ENCODE assay signal across 8 cellular contexts in the genomic region with DNA sequence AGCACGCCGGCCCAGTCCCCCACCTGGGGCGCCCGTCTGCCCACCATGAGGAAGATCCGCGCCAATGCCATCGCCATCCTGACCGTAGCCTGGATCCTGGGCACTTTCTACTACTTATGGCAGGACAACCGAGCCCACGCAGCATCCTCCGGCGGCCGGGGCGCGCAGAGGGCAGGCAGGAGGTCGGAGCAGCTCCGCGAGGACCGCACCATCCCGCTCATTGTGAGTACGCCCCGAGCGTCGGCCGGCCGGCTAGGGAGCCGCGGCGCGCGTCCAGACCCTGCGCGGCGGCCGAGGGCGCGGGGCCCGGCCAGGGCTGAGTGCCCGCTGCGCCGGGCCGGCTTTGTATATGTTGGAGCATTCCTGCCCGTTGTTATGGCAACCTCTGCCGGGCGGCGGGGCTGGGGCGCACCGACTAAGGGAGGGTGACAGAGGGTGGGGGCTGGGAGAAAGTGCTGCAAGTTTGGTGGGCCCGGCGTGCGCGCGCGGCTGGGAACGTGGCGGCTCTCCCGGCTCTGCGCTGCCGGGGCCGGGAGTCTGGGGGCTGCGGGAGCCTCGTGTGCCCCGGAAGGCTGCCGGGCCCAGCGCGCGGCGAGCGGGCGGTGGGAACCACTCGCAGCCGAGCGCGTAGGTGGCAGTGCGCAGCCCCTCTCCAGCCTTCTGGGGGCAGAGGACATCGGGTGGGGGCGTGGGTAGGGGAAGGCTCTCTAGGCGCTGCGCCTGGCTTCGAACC. TPM values are rescaled to one million over a fixed set of nuclear protein-coding genes. Genes with fewer than 3 reads are reported as not detected.
A peak's percentile ranks its signal among the peaks of the same experiment; 100 is the strongest.
DNase-seq lines count a peak whose midpoint lies in the region; ATAC-seq, FAIRE-seq and TF ChIP-seq lines count a peak whose summit lies in the region.

No MANE protein-coding gene starts in this region.

- H3K27me3 ChIP-seq in HAP-1 (ENCODE audit: low read depth), result peaks cover 48% of the 10 kb centered on the region
- H3K27me3 ChIP-seq in astrocyte (ENCODE audit: insufficient read depth, low read length), result peaks cover 18% of the 10 kb centered on the region
- peaks cover 82% of the 10 kb centered on the region for H3K27me3 ChIP-seq in keratinocyte (ENCODE audit: control insufficient read depth, extremely low read depth, insufficient read depth, low read length)

- peaks cover 2% of the 10 kb centered on the region for H3K4me1 Mint-ChIP-seq in astrocyte (ENCODE audit: low read depth, unreplicated experiment)
- H3K4me1 Mint-ChIP-seq in stimulated activated naive CD8-positive, alpha-beta T cell treated with anti-CD3 and anti-CD28 coated beads, Interleukin-15, amount 100 ng/mL, for 72 hours, result peaks cover 8% of the 10 kb centered on the region

- FAIRE-seq in astrocyte (lab: Jason Lieb, UNC) (no peak), keratinocyte (lab: Jason Lieb, UNC) (no peak)

- no peak overlapping the region for H3K27ac ChIP-seq in astrocyte (ENCODE audit: low read depth, low read length)
- H3K27ac ChIP-seq in keratinocyte (ENCODE audit: control insufficient read depth, insufficient read depth, low read length), result no peak overlapping the region

- TF ChIP-seq CTCF in AG10803 (conservative IDR thresholded peaks at IDR 0.05; ENCODE audit: low read length) (no peak), astrocyte (IDR thresholded peaks at IDR 0.05; ENCODE audit: insufficient read depth, low read depth, low read length) (no peak), keratinocyte (optimal IDR thresholded peaks at IDR 0.05 in 1 of 3, IDR thresholded peaks at IDR 0.05 in 1 of 3, conservative IDR thresholded peaks at IDR 0.05 in 1 of 3; ENCODE audit: extremely low read depth in 1 of 3, insufficient read depth in 2 of 3, low read length in 3 of 3) (no peak)

- no peak overlapping the region for H3K27ac Mint-ChIP-seq in astrocyte (ENCODE audit: unreplicated experiment)
- no peak overlapping the region for H3K27ac Mint-ChIP-seq in stimulated activated naive CD8-positive, alpha-beta T cell treated with anti-CD3 and anti-CD28 coated beads, Interleukin-15, amount 100 ng/mL, for 72 hours

- H3K79me2 ChIP-seq in astrocyte (ENCODE audit: insufficient read depth, low read length) (no peaks in the 10 kb centered on the region), keratinocyte (ENCODE audit: control insufficient read depth, insufficient read depth, low read length) (no peaks in the 10 kb centered on the region)

- H3K9me1 ChIP-seq in keratinocyte (ENCODE audit: control insufficient read depth, extremely low read depth, insufficient read depth, low read length), result no peaks in the 10 kb centered on the region

- no peaks in the 10 kb centered on the region for H3K9me3 Mint-ChIP-seq in astrocyte (ENCODE audit: unreplicated experiment)
- H3K9me3 Mint-ChIP-seq in stimulated activated naive CD8-positive, alpha-beta T cell treated with anti-CD3 and anti-CD28 coated beads, Interleukin-15, amount 100 ng/mL, for 72 hours, result no peaks in the 10 kb centered on the region

- H3K9me3 ChIP-seq in HAP-1, result no peaks in the 10 kb centered on the region
- no peaks in the 10 kb centered on the region for H3K9me3 ChIP-seq in astrocyte (ENCODE audit: insufficient read depth, low read depth, low read length)
- no peaks in the 10 kb centered on the region for H3K9me3 ChIP-seq in keratinocyte (ENCODE audit: control insufficient read depth, low read depth, low read length)

- DNase-seq in AG10803 (ENCODE audit: low read depth) (no peak), HAP-1 (ENCODE audit: low spot score in 2 of 2) (peak; percentile 8 to 69), astrocyte (ENCODE audit: low read depth) (peak; percentile 8), keratinocyte (ENCODE audit: low read depth, low spot score) (no peak)
- peak; percentile 9 to 12 for DNase-seq in stimulated activated naive CD8-positive, alpha-beta T cell treated with anti-CD3 and anti-CD28 coated beads, Interleukin-15, amount 100 ng/mL, for 72 hours

- peak; percentile 34 for ATAC-seq in stimulated activated naive CD8-positive, alpha-beta T cell treated with anti-CD3 and anti-CD28 coated beads, Interleukin-15, amount 100 ng/mL, for 72 hours
- ATAC-seq in GM19351 (IDR thresholded peaks at IDR 0.05; ENCODE audit: unreplicated experiment) (no peak), HG02885 (IDR thresholded peaks at IDR 0.05; ENCODE audit: poor library complexity, unreplicated experiment) (no peak), GM19452 (IDR thresholded peaks at IDR 0.05; ENCODE audit: unreplicated experiment) (no peak)

- H3K4me3 ChIP-seq in AG10803 (ENCODE audit: low read length) (peak overlapping the region; percentile 64), HAP-1 (peak overlapping the region; percentile 39), astrocyte (ENCODE audit: insufficient read depth, low read depth, low read length) (peak overlapping the region; percentile 66), keratinocyte (ENCODE audit: control insufficient read depth in 2 of 3, extremely low read depth in 1 of 3, insufficient read depth in 2 of 3, low read depth in 1 of 3, low read length in 3 of 3) (peak overlapping the region; percentile 10 to 46 (median 46))

- peaks cover 10% of the 10 kb centered on the region for H4K20me1 ChIP-seq in astrocyte (ENCODE audit: insufficient read depth, low read length)
- H4K20me1 ChIP-seq in keratinocyte (ENCODE audit: control insufficient read depth, extremely low read depth, insufficient read depth, low read length), result no peaks in the 10 kb centered on the region

- H3K4me2 ChIP-seq in astrocyte (ENCODE audit: low read length), result peak overlapping the region; percentile 93
- H3K4me2 ChIP-seq in keratinocyte (ENCODE audit: control insufficient read depth, extremely low read depth, insufficient read depth, low read depth, low read length), result peak overlapping the region; percentile 69

- peaks cover 4% of the 10 kb centered on the region for H3K36me3 Mint-ChIP-seq in astrocyte (ENCODE audit: low read depth, unreplicated experiment)

- dilution Hi-C loops in keratinocyte (cut with MboI; ENCODE audit: extremely low pct_ligation_motif_present, low sequenced_read_pairs), result no loop called here

- peak overlapping the region; percentile 78 for H3K4me3 Mint-ChIP-seq in astrocyte (ENCODE audit: unreplicated experiment)
- H3K4me3 Mint-ChIP-seq in stimulated activated naive CD8-positive, alpha-beta T cell treated with anti-CD3 and anti-CD28 coated beads, Interleukin-15, amount 100 ng/mL, for 72 hours, result peak overlapping the region; percentile 85 to 96

- H3K4me1 ChIP-seq in HAP-1, result no peaks in the 10 kb centered on the region
- H3K4me1 ChIP-seq in astrocyte (ENCODE audit: insufficient read depth, low read length), result peaks cover 24% of the 10 kb centered on the region
- H3K4me1 ChIP-seq in keratinocyte (ENCODE audit: control insufficient read depth, extremely low read depth, insufficient read depth, low read length), result peaks cover 3% of the 10 kb centered on the region

- no peaks in the 10 kb centered on the region for H3K36me3 ChIP-seq in HAP-1 (replicated peaks)
- H3K36me3 ChIP-seq in astrocyte (ENCODE audit: insufficient read depth, low read length), result no peaks in the 10 kb centered on the region
- no peaks in the 10 kb centered on the region for H3K36me3 ChIP-seq in keratinocyte (ENCODE audit: control insufficient read depth in 2 of 2, extremely low read depth in 1 of 2, insufficient read depth in 2 of 2, low read length in 2 of 2)

- in situ Hi-C loops in HAP-1 (cut with MboI; ENCODE audit: low sequenced_read_pairs), result no loop called here

- peak overlapping the region; percentile 75 for H2AFZ ChIP-seq in astrocyte (ENCODE audit: low read depth, low read length)
- H2AFZ ChIP-seq in keratinocyte (ENCODE audit: control insufficient read depth, low read length), result no peak overlapping the region

- H3K27me3 Mint-ChIP-seq in astrocyte (ENCODE audit: low read depth, unreplicated experiment), result peaks cover 41% of the 10 kb centered on the region
- H3K27me3 Mint-ChIP-seq in stimulated activated naive CD8-positive, alpha-beta T cell treated with anti-CD3 and anti-CD28 coated beads, Interleukin-15, amount 100 ng/mL, for 72 hours, result peaks cover 74% of the 10 kb centered on the region

- H3K9ac ChIP-seq in astrocyte (ENCODE audit: low read length) (peak overlapping the region; percentile 35), keratinocyte (ENCODE audit: control insufficient read depth, extremely low read depth, insufficient read depth, low read length) (no peak overlapping the region)

RNA-seq across cellular contexts. Expression of a gene that starts 0.5 kb away (rescaled TPM):
- 6.2 and 6.3 TPM in 2 replicates for total RNA-seq in astrocyte
- polyA plus RNA-seq in keratinocyte, result 0.04 TPM in 1 of 3 replicates, not detected in the others
- polyA plus RNA-seq in keratinocyte (2011; ENCODE audit: low read depth), result not detected
- not detected in 2 replicates for polyA plus RNA-seq in keratinocyte (2011; cell fraction: cytosol; rRNA removed)
- 0.04 TPM in 1 of 2 replicates, not detected in the other for polyA plus RNA-seq in keratinocyte (2011; cell fraction: nucleus; rRNA removed)
- 0.03 TPM in 1 of 2 replicates, not detected in the other for polyA plus RNA-seq in keratinocyte (2012; ENCODE audit: low replicate concordance)
- not detected in 3 replicates for polyA minus RNA-seq in keratinocyte
- not detected for polyA minus RNA-seq in keratinocyte (2011; cell fraction: cytosol; rRNA and poly(A)+ RNA removed)
- polyA minus RNA-seq in keratinocyte (2011; cell fraction: nucleus; rRNA and poly(A)+ RNA removed), result not detected in 2 replicates

Comparison
In these comparisons a context has a peak if more than half of its experiments do, and no peak if none do; other contexts are left out.
1. DNase-seq: peak in HAP-1 (2 of 2), astrocyte (single experiment) and stimulated activated naive CD8-positive, alpha-beta T cell treated with anti-CD3 and anti-CD28 coated beads, Interleukin-15, amount 100 ng/mL, for 72 hours (2 of 2); none in AG10803 (single experiment) and keratinocyte (single experiment).
2. Peak in every context shown above with its lines, with median percentiles within 50 percentile points of each other: H3K4me3 ChIP-seq.